8 cellular contexts compared by ENCODE assay signal in the genomic region with DNA sequence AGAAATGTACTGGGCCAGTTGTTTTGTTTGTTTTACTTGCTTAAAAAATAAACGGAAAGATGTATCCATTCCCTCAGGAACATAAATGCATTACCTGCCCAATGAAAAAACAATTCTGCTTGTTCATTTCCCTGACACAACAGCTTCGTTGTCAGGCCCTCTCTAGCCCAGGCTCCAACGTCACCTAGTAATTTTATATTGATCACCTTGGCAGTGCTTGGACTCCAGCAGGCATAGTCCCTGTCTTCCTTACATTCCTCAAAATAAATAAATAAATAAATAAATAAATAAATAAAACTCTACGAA. TPM values are rescaled to one million over a fixed set of nuclear protein-coding genes. Genes with fewer than 3 reads are reported as not detected.
DNase-seq lines count a peak whose midpoint lies in the region; ATAC-seq, FAIRE-seq and TF ChIP-seq lines count a peak whose summit lies in the region.

No MANE protein-coding gene starts in this region.

- H3K4me1 Mint-ChIP-seq in activated T-helper 2 cell treated with anti-CD3 and anti-CD28 coated beads, Interferon-gamma antibody, Interleukin-2, Interleukin-4, amounts not matched to agents 10 μg/mL and 5 μg/mL and 100 μg/mL, durations not matched to agents 14 hours and 24 hours and 36 hours (ENCODE audit: low read depth) = peaks cover 22% of the 10 kb centered on the region

- ATAC-seq in heart left ventricle (no peak), Right ventricle myocardium inferior (no peak), HG03520 (IDR thresholded peaks at IDR 0.05; ENCODE audit: unreplicated experiment) (no peak), HG03571 (IDR thresholded peaks at IDR 0.05; ENCODE audit: unreplicated experiment) (no peak)

- H3K9me3 ChIP-seq in heart left ventricle (no peaks in the 10 kb centered on the region), kidney (ENCODE audit: control insufficient read depth in 1 of 2, low read length in 2 of 2) (no peaks in the 10 kb centered on the region), thymus (ENCODE audit: control insufficient read depth) (no peaks in the 10 kb centered on the region)

- intact Hi-C loops in heart left ventricle (cut with DNase I) = loop anchor here in 4 of 10 donors (5.0 to 10.0 kb wide), 5 partner anchors 42 to 1581 kb away; partner anchors contain the start of genes ADSS2 (in 1 of the 4) and COX20 (in 1 of the 4)
- intact Hi-C loops in Right ventricle myocardium inferior (cut with DNase I) = loop anchor here (2.0 to 10.0 kb wide), 2 partner anchors 49 to 795 kb away; no protein-coding TSS in a partner anchor
- intact Hi-C loops in activated T-helper 2 cell treated with anti-CD3 and anti-CD28 coated beads, Interferon-gamma antibody, Interleukin-2, Interleukin-4, amounts not matched to agents 10 μg/mL and 5 μg/mL and 100 μg/mL, durations not matched to agents 14 hours and 24 hours and 36 hours (cut with micrococcal nuclease) = loop anchor here (2.0 to 10.0 kb wide), 4 partner anchors 79 to 791 kb away; no protein-coding TSS in a partner anchor
- intact Hi-C loops in kidney (cut with DNase I) = no loop called here

- peak overlapping the region; percentile 90 for H3K4me3 Mint-ChIP-seq in activated T-helper 2 cell treated with anti-CD3 and anti-CD28 coated beads, Interferon-gamma antibody, Interleukin-2, Interleukin-4, amounts not matched to agents 10 μg/mL and 5 μg/mL and 100 μg/mL, durations not matched to agents 14 hours and 24 hours and 36 hours (ENCODE audit: low read depth)

- H3K9me3 Mint-ChIP-seq in activated T-helper 2 cell treated with anti-CD3 and anti-CD28 coated beads, Interferon-gamma antibody, Interleukin-2, Interleukin-4, amounts not matched to agents 10 μg/mL and 5 μg/mL and 100 μg/mL, durations not matched to agents 14 hours and 24 hours and 36 hours = no peaks in the 10 kb centered on the region

- H3K27me3 Mint-ChIP-seq in activated T-helper 2 cell treated with anti-CD3 and anti-CD28 coated beads, Interferon-gamma antibody, Interleukin-2, Interleukin-4, amounts not matched to agents 10 μg/mL and 5 μg/mL and 100 μg/mL, durations not matched to agents 14 hours and 24 hours and 36 hours (ENCODE audit: low read depth) = no peaks in the 10 kb centered on the region

- peaks cover 7% of the 10 kb centered on the region for H3K36me3 Mint-ChIP-seq in activated T-helper 2 cell treated with anti-CD3 and anti-CD28 coated beads, Interferon-gamma antibody, Interleukin-2, Interleukin-4, amounts not matched to agents 10 μg/mL and 5 μg/mL and 100 μg/mL, durations not matched to agents 14 hours and 24 hours and 36 hours (ENCODE audit: low read depth)

- H3K4me1 ChIP-seq in heart left ventricle = peaks cover 4 to 71% (median 47%) of the 10 kb centered on the region in 12 donors
- H3K4me1 ChIP-seq in kidney (ENCODE audit: control insufficient read depth in 1 of 2, insufficient read depth in 1 of 2, low read depth in 1 of 2, low read length in 2 of 2) = peaks cover 6 to 21% of the 10 kb centered on the region in 2 donors
- peaks cover 9% of the 10 kb centered on the region for H3K4me1 ChIP-seq in thymus (ENCODE audit: control insufficient read depth, insufficient read depth, low read length)

- no peak for FAIRE-seq in kidney (lab: Jason Lieb, UNC)

- H3K4me3 ChIP-seq in heart left ventricle = peak overlapping the region; percentile 72 to 100 (median 84)
- peak overlapping the region; percentile 91 to 96 for H3K4me3 ChIP-seq in kidney (ENCODE audit: low read length in 2 of 2)
- peak overlapping the region; percentile 82 for H3K4me3 ChIP-seq in thymus (ENCODE audit: low read length)

- peak overlapping the region; percentile 74 for H3K27ac Mint-ChIP-seq in activated T-helper 2 cell treated with anti-CD3 and anti-CD28 coated beads, Interferon-gamma antibody, Interleukin-2, Interleukin-4, amounts not matched to agents 10 μg/mL and 5 μg/mL and 100 μg/mL, durations not matched to agents 14 hours and 24 hours and 36 hours

- no peak for TF ChIP-seq CTCF in heart left ventricle (IDR thresholded peaks at IDR 0.05)
- no peak for TF ChIP-seq CTCF in kidney (IDR thresholded peaks at IDR 0.05; ENCODE audit: borderline replicate concordance, extremely low read depth, insufficient read depth)

- DNase-seq in heart left ventricle (no peak), Right ventricle myocardium inferior (ENCODE audit: missing footprints) (no peak), kidney (no peak), SHP77 (lab: John Stamatoyannopoulos, UW) (no peak)
- no peak for DNase-seq in activated T-helper 2 cell treated with anti-CD3 and anti-CD28 coated beads, Interferon-gamma antibody, Interleukin-2, Interleukin-4, amounts not matched to agents 10 μg/mL and 5 μg/mL and 100 μg/mL, durations not matched to agents 14 hours and 24 hours and 36 hours (ENCODE audit: low spot score)

- 0 to 1% (median 0%) methylated on average over 4 of the region's 4 CpGs for WGBS in heart left ventricle, 4 donors
- 1% methylated on average over 4 of the region's 4 CpGs for WGBS in thymus

- H3K27me3 ChIP-seq in heart left ventricle (no peaks in the 10 kb centered on the region), thymus (ENCODE audit: control insufficient read depth, insufficient read depth) (no peaks in the 10 kb centered on the region)

- H3K27ac ChIP-seq in heart left ventricle (peak overlapping the region; percentile 93 to 98 (median 96)), kidney (ENCODE audit: low read depth in 2 of 2, low read length in 2 of 2) (peak overlapping the region in 1 of 2 donors; percentile 89), thymus (ENCODE audit: low read depth) (peak overlapping the region; percentile 58)

- TF ChIP-seq POLR2A in heart left ventricle (IDR thresholded peaks at IDR 0.05) = no peak

- H3K36me3 ChIP-seq in heart left ventricle (no peaks in the 10 kb centered on the region), kidney (ENCODE audit: control insufficient read depth in 1 of 2, insufficient read depth in 2 of 2, low read length in 2 of 2) (no peaks in the 10 kb centered on the region), thymus (ENCODE audit: control insufficient read depth, insufficient read depth) (no peaks in the 10 kb centered on the region)

- H3K9ac ChIP-seq in kidney (ENCODE audit: low read length in 2 of 2) = peak overlapping the region; percentile 27 to 50

RNA-seq across cellular contexts. Expression of gene CEP170, which starts 1.2 kb away (rescaled TPM):
- 10 to 100 TPM; 27.2 to 70.3 (median 42.7) TPM for total RNA-seq in heart left ventricle
- 10 to 100 TPM in 1 of 2 donors, 1 to 10 TPM in 1; 9.7 to 16.6 TPM for polyA plus RNA-seq in heart left ventricle
- total RNA-seq in Right ventricle myocardium inferior = 44.7 TPM
- total RNA-seq in activated T-helper 2 cell treated with anti-CD3 and anti-CD28 coated beads, Interferon-gamma antibody, Interleukin-2, Interleukin-4, amounts not matched to agents 10 μg/mL and 5 μg/mL and 100 μg/mL, durations not matched to agents 14 hours and 24 hours and 36 hours = 50.6 and 53.4 TPM in 2 replicates
- total RNA-seq in kidney = 43.2 TPM
- 6.8 TPM for polyA plus RNA-seq in kidney (ENCODE audit: insufficient read depth, low read depth, low replicate concordance)
- polyA plus RNA-seq in thymus = 40.8 TPM

RNA-seq across cellular contexts. Expression of gene SDCCAG8, which starts 2.0 kb away (rescaled TPM):
- 10 to 100 TPM; 16.7 to 36.6 (median 23.6) TPM for total RNA-seq in heart left ventricle
- polyA plus RNA-seq in heart left ventricle = 10 to 100 TPM in 1 of 2 donors, 1 to 10 TPM in 1; 7.8 to 12.8 TPM
- 18.3 TPM for total RNA-seq in Right ventricle myocardium inferior
- total RNA-seq in activated T-helper 2 cell treated with anti-CD3 and anti-CD28 coated beads, Interferon-gamma antibody, Interleukin-2, Interleukin-4, amounts not matched to agents 10 μg/mL and 5 μg/mL and 100 μg/mL, durations not matched to agents 14 hours and 24 hours and 36 hours = 18.1 and 25.4 TPM in 2 replicates
- total RNA-seq in kidney = 53.2 TPM
- polyA plus RNA-seq in kidney (ENCODE audit: insufficient read depth, low read depth, low replicate concordance) = 29.6 TPM
- 44.2 TPM for polyA plus RNA-seq in thymus
